In the genomic region with DNA sequence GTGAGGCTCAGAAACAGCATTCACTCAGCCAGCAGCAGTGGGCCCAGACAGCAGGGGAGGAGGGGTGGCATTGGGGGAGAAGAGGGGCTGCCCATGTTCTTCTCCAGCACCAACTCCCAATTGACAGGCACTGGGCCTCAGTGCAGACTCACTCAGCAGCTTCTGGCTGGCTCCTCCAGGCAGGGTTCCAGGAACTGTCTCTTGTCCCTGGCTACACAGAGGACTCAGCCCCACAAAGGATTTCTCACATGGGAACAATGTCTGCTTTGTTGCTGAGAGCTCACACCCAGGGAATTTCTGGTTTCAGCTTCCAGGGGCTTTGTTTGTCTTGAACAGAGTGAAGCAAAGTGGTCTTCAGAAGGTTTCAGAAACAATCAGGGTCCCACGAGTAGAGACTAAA, we compare ENCODE assay signal across 27 cellular contexts.
"Had no signal": no experiment of that assay in that cellular context is flagged by ENCODE, and none has a peak within 500 bp of the region (broad histone marks: within the 10 kb centered on the region; RNA-seq: fewer than 3 reads in every experiment).

No MANE protein-coding gene starts in this region.

- H3K9me3 ChIP-seq: MG63, SJCRH30 had no signal

- FAIRE-seq: TTC549 had no signal

- H3K4me1 ChIP-seq: SJCRH30 had no signal

- H3K27me3 ChIP-seq: cardiac muscle cell, MG63, SJCRH30 had no signal

- ATAC-seq: activated CD8-positive, alpha-beta T cell treated with anti-CD3 and anti-CD28 coated beads for 36 hours; activated T-cell treated with anti-CD3 and anti-CD28 coated beads, Interleukin-2, amount 50 U/mL, for 72 hours; activated T-helper 17 cell treated with anti-CD3 and anti-CD28 coated beads, Interleukin-2, amount 50 U/mL, for 72 hours; Panc1 had no signal

- DNase-seq: activated CD4-positive, alpha-beta T cell treated with anti-CD3 and anti-CD28 coated beads, Interleukin-2, amount 10 ng/mL, durations not matched to agents 24 days and 14 days; activated CD4-positive, alpha-beta T cell treated with anti-CD3 and anti-CD28 coated beads, Interleukin-2, amount 50 U/mL, for 4 hours; activated CD8-positive, alpha-beta T cell treated with anti-CD3 and anti-CD28 coated beads for 36 hours; activated effector memory CD4-positive, alpha-beta T cell treated with anti-CD3 and anti-CD28 coated beads, Interleukin-2, amount 50 U/mL, for 16 hours; activated naive CD4-positive, alpha-beta T cell; activated naive CD4-positive, alpha-beta T cell treated with anti-CD3 and anti-CD28 coated beads, Interleukin-2, amount 50 U/mL, for 16 hours; activated naive CD8-positive, alpha-beta T cell treated with anti-CD3 and anti-CD28 coated beads for 36 hours; activated T-cell treated with anti-CD3 and anti-CD28 coated beads, Interleukin-2, amount 50 U/mL, for 1 hour; activated T-cell treated with anti-CD3 and anti-CD28 coated beads, Interleukin-2, amount 50 U/mL, for 72 hours; amniotic stem cell; aorta; Kasumi-1; KG1; MG63; NCI-H1048; NCI-H1436 treated with DMSO at 0.1 percent for 48 hours; NCI-H1694 treated with DMSO at 0.1 percent for 48 hours; NCI-H2029; NCI-H345; NCI-H524 treated with DMSO at 0.1 percent for 48 hours; SHP77; SJCRH30 had no signal

- H3K4me3 ChIP-seq: cardiac muscle cell, MG63, SJCRH30, SK-N-MC had no signal

- H3K36me3 ChIP-seq: cardiac muscle cell, MG63, SJCRH30 had no signal

- H3K27ac ChIP-seq: cardiac muscle cell, SJCRH30, SK-N-MC had no signal
